Comparison of ENCODE assay signal across 8 cellular contexts in the genomic region with DNA sequence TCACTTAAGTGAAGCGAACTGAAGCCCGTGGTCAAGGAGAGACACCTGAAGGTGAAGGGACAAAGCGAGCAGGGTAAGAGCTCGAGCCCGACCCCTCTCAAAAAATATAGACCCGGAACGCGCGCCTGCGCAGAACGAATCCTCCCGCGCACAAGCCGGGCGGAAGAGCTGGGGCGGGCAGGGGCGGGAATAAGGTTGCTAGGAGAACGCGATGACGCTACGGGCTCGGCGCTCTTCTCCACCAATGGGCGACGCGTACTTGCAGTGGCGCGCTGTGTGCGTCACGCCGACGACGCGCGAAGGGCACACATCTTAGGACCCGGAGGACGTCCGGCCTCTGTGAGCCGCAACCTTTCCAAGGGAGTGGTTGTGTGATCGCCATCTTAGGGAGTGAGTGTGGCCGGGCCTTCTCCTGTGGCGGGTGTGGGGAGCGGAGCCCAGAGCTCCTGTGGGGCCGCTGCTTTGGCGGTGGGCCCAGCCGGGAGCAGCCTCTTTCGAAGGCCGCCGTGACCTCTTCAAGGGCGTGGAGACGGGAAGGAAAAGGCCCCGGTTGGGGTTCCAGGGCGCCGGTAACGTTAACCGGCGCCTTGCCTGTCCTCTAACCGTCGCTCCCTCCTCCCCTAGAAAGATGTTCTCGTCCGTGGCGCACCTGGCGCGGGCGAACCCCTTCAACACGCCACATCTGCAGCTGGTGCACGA. TPM values are rescaled to one million over a fixed set of nuclear protein-coding genes. Genes with fewer than 3 reads are reported as not detected.
DNase-seq lines count a peak whose midpoint lies in the region; ATAC-seq, FAIRE-seq and TF ChIP-seq lines count a peak whose summit lies in the region.

TSS of gene SLC25A3 (plus strand) at position 336 of the 699 bp plus-strand sequence. CDS start at position 629, 293 bp downstream.

- dilution Hi-C loops in endothelial cell of umbilical vein (cut with MboI; ENCODE audit: extremely low pct_ligation_motif_present, low sequenced_read_pairs): no loop called here

- H2AFZ ChIP-seq in OCI-LY7 (ENCODE audit: low read length) (peak within 1 kb of the TSS; percentile 81; the same call in 1 of the 2 replicates), endothelial cell of umbilical vein (ENCODE audit: low read depth, low read length) (peak within 1 kb of the TSS; percentile 76)

- no peaks in the 10 kb centered on the region for H3K27me3 ChIP-seq in endothelial cell of umbilical vein (ENCODE audit: control insufficient read depth in 2 of 2, insufficient read depth in 2 of 2, low read length in 2 of 2)

- peaks cover 50% of the 10 kb centered on the region for H3K79me2 ChIP-seq in OCI-LY7 (ENCODE audit: insufficient read depth, low read depth, low read length)
- peaks cover 49% of the 10 kb centered on the region for H3K79me2 ChIP-seq in endothelial cell of umbilical vein (ENCODE audit: control insufficient read depth, insufficient read depth, low read length)

- peaks cover 28% of the 10 kb centered on the region for H4K20me1 ChIP-seq in OCI-LY7 (ENCODE audit: insufficient read depth, low read length)
- H4K20me1 ChIP-seq in endothelial cell of umbilical vein (replicated peaks; ENCODE audit: control insufficient read depth, extremely low read depth, insufficient read depth, low read length): peaks cover 12% of the 10 kb centered on the region

- H3K9ac ChIP-seq in endothelial cell of umbilical vein (replicated peaks; ENCODE audit: extremely low read depth, insufficient read depth, low read length): peak within 1 kb of the TSS; percentile 93

- H3K9me1 ChIP-seq in endothelial cell of umbilical vein (replicated peaks; ENCODE audit: control insufficient read depth, extremely low read depth, insufficient read depth, low read length): no peaks in the 10 kb centered on the region

- intact Hi-C loops in OCI-LY7 (cut with micrococcal nuclease; ENCODE audit: unreplicated experiment) (loop anchor here (1.0 kb wide), 2 partner anchors 52 to 75 kb away; partner anchors contain the start of gene APAF1), endothelial cell of umbilical vein (cut with micrococcal nuclease) (loop anchor here (1.0 to 5.0 kb wide), 8 partner anchors 27 to 466 kb away; partner anchors contain the start of gene APAF1)

- FAIRE-seq in D721Med (lab: Jason Lieb, UNC) (no peak), endothelial cell of umbilical vein (lab: Jason Lieb, UNC) (peak; percentile 95)

- peaks cover 47% of the 10 kb centered on the region for H3K36me3 ChIP-seq in OCI-LY7 (ENCODE audit: insufficient read depth, low read length)
- H3K36me3 ChIP-seq in endothelial cell of umbilical vein (ENCODE audit: control insufficient read depth in 2 of 2, extremely low read depth in 1 of 2, insufficient read depth in 2 of 2, low read length in 2 of 2): peaks cover 5 to 19% of the 10 kb centered on the region in 2 experiments

- H3K4me3 ChIP-seq in OCI-LY7 (ENCODE audit: low read depth, low read length, poor library complexity, severe bottlenecking) (peak within 1 kb of the TSS; percentile 92), endothelial cell of umbilical vein (replicated peaks in 1 of 3; ENCODE audit: insufficient read depth in 1 of 3, low read depth in 1 of 3, low read length in 3 of 3) (peak within 1 kb of the TSS; percentile 89 to 98 (median 91))

- TF ChIP-seq POLR2A in endothelial cell of umbilical vein (IDR thresholded peaks at IDR 0.05; ENCODE audit: low read depth, low read length): peak; percentile 99

- peak; percentile 99 for ATAC-seq in GM21526 (IDR thresholded peaks at IDR 0.05; ENCODE audit: low FRiP score, unreplicated experiment)

- no peaks in the 10 kb centered on the region for H3K9me2 ChIP-seq in OCI-LY7 (ENCODE audit: insufficient read depth, low read length)

- CTCF ChIA-PET in OCI-LY7 (lab: Charles Lee; ENCODE audit: unreplicated experiment): interaction anchor here (0.6 to 1.5 kb wide), 6 partner anchors 11 to 436 kb away, joined by 3 to 4 read pairs (median 4); no protein-coding TSS in a partner anchor
- CTCF ChIA-PET in endothelial cell of umbilical vein (lab: Charles Lee): interaction anchor here (0.6 to 3.9 kb wide), 14 partner anchors 9 to 169 kb away, joined by 3 to 31 read pairs (median 4); partner anchors contain the start of genes APAF1 and IKBIP

- H3K4me2 ChIP-seq in OCI-LY7 (ENCODE audit: low read length) (peak within 1 kb of the TSS; percentile 93), endothelial cell of umbilical vein (ENCODE audit: insufficient read depth, low read length) (peak within 1 kb of the TSS; percentile 97)

- TF ChIP-seq CTCF in D721Med (IDR thresholded peaks at IDR 0.05; ENCODE audit: insufficient read depth, missing control alignments): no peak
- no peak for TF ChIP-seq CTCF in OCI-LY7 (conservative IDR thresholded peaks at IDR 0.05; ENCODE audit: low read length)
- TF ChIP-seq CTCF in endothelial cell of umbilical vein (IDR thresholded peaks at IDR 0.05; ENCODE audit: extremely low read depth in 1 of 2, insufficient read depth in 1 of 2, low read depth in 1 of 2, low read length in 2 of 2): no peak

- BruUV-seq in OCI-LY7 (replicated peaks; lab: Mats Ljungman, UMichigan) (no TSS peak), endothelial cell of umbilical vein (replicated peaks; lab: Mats Ljungman, UMichigan) (no TSS peak)

- peak within 1 kb of the TSS; percentile 60 for H3K27ac ChIP-seq in OCI-LY7 (ENCODE audit: low read depth, low read length, poor library complexity, severe bottlenecking)
- H3K27ac ChIP-seq in endothelial cell of umbilical vein (ENCODE audit: insufficient read depth, low read depth, low read length): peak within 1 kb of the TSS; percentile 67

- peak; percentile 71 for DNase-seq in D721Med (ENCODE audit: insufficient read length, low spot score)
- peak; percentile 80 for DNase-seq in HuH-7.5 (ENCODE audit: low spot score)
- DNase-seq in OCI-LY7 (ENCODE audit: low spot score): peak; percentile 99
- peak; percentile 96 for DNase-seq in activated T-cell treated with anti-CD3 and anti-CD28 coated beads for 1 hour (ENCODE audit: low read depth)
- DNase-seq in endothelial cell of umbilical vein (ENCODE audit: low read depth, low spot score): peak; percentile 99
- DNase-seq in middle frontal gyrus (ENCODE audit: extremely low spot score, low spot score): peak; percentile 96
- peak; percentile 82 to 89 for DNase-seq in stimulated activated CD8-positive, alpha-beta memory T cell treated with anti-CD3 and anti-CD28 coated beads, Interleukin-2, amount 100 ng/mL, for 48 hours (ENCODE audit: low read depth in 2 of 2)

- peaks cover 17% of the 10 kb centered on the region for H3K4me1 ChIP-seq in OCI-LY7 (ENCODE audit: insufficient read depth, low read length, poor library complexity, severe bottlenecking)
- H3K4me1 ChIP-seq in endothelial cell of umbilical vein (ENCODE audit: control insufficient read depth, extremely low read depth, insufficient read depth, low read length): peaks cover 13% of the 10 kb centered on the region

- POLR2A ChIA-PET in OCI-LY7 (lab: Charles Lee): interaction anchor here (0.6 to 5.3 kb wide), 26 partner anchors 8 to 417 kb away, joined by 3 to 29 read pairs (median 4); partner anchors contain the start of genes APAF1 and IKBIP
- POLR2A ChIA-PET in endothelial cell of umbilical vein (lab: Charles Lee): interaction anchor here (0.6 to 2.7 kb wide), 17 partner anchors 9 to 1432 kb away, joined by 3 to 14 read pairs (median 4); partner anchors contain the start of genes IKBIP and TMPO

- H3K9me3 ChIP-seq in OCI-LY7 (ENCODE audit: low read length) (no peaks in the 10 kb centered on the region), endothelial cell of umbilical vein (replicated peaks; ENCODE audit: control insufficient read depth, insufficient read depth, low read length) (no peaks in the 10 kb centered on the region)

TF ChIP-seq in endothelial cell of umbilical vein, 7 proteins besides CTCF, POLR2A, EP300 and RAD21:
- TF ChIP-seq POLR2AphosphoS5 (IDR thresholded peaks at IDR 0.05; ENCODE audit: insufficient read depth, low read depth, low read length) (peak; percentile 99), GATA2 (IDR thresholded peaks at IDR 0.05; ENCODE audit: insufficient read depth, insufficient read length, low read depth, low read length) (no peak), FOS (IDR thresholded peaks at IDR 0.05; ENCODE audit: borderline replicate concordance, insufficient read depth, low read length) (no peak), MYC (IDR thresholded peaks at IDR 0.05; ENCODE audit: low read depth, low read length) (peak; percentile 16), JUN (IDR thresholded peaks at IDR 0.05; ENCODE audit: borderline replicate concordance, insufficient read depth, insufficient read length, low read depth) (peak; percentile 15), EZH2 (IDR thresholded peaks at IDR 0.05; ENCODE audit: borderline replicate concordance, low read depth, low read length, severe bottlenecking) (no peak), MAX (IDR thresholded peaks at IDR 0.05; ENCODE audit: insufficient read depth, insufficient read length) (peak; percentile 54)

RNA-seq across cellular contexts. Expression of gene SLC25A3, which starts in this region (rescaled TPM):
- 332 and 355 TPM in 2 replicates for total RNA-seq in OCI-LY7 (2014; rRNA removed; shearing (Covaris generic))
- total RNA-seq in OCI-LY7 (2022) (440 and 476 TPM in 2 replicates), endothelial cell of umbilical vein (774 and 797 TPM in 2 replicates)
- 759 and 1,103 TPM in 2 replicates for polyA plus RNA-seq in endothelial cell of umbilical vein
- polyA plus RNA-seq in endothelial cell of umbilical vein (2011; cell fraction: cytosol; rRNA removed): 784 and 855 TPM in 2 replicates
- 737 and 882 TPM in 2 replicates for polyA plus RNA-seq in endothelial cell of umbilical vein (2011; cell fraction: nucleus; rRNA removed)
- 878 and 1,035 TPM in 2 replicates for polyA plus RNA-seq in endothelial cell of umbilical vein (2012)
- 498 and 570 TPM in 2 replicates for polyA minus RNA-seq in endothelial cell of umbilical vein
- 713 TPM for polyA minus RNA-seq in endothelial cell of umbilical vein (2011; cell fraction: cytosol; rRNA and poly(A)+ RNA removed)
- 273 and 403 TPM in 2 replicates for polyA minus RNA-seq in endothelial cell of umbilical vein (2011; cell fraction: nucleus; rRNA and poly(A)+ RNA removed)

Comparison
In these comparisons a context has a peak if more than half of its experiments do, and no peak if none do; other contexts are left out.
1. Peak in every context shown above with its lines: DNase-seq, ATAC-seq, H3K4me3 ChIP-seq and H3K27ac ChIP-seq.